In genomic region chr2:242057379-242058040, GRCh38 we compare ENCODE assay signal across 25 cellular contexts.
"Had no signal": no experiment of that assay in that cellular context is flagged by ENCODE, and none has a peak within 500 bp of the region (broad histone marks: within the 10 kb centered on the region; RNA-seq: fewer than 3 reads in every experiment).

No MANE protein-coding gene starts in this region.

- H3K9ac ChIP-seq: SK-N-SH had no signal

- H3K4me2 ChIP-seq: SK-N-SH had no signal

- H3K36me3 ChIP-seq: SJCRH30, WERI-Rb-1 had no signal

- H3K36me3 Mint-ChIP-seq: activated naive CD4-positive, alpha-beta T cell treated with anti-CD3 and anti-CD28 coated beads, Interleukin-2, amount 10 ng/mL, durations not matched to agents 7 days and 5 days; activated naive CD8-positive, alpha-beta T cell treated with anti-CD3 and anti-CD28 coated beads for 36 hours had no signal

- H3K4me1 Mint-ChIP-seq: activated CD4-positive, alpha-beta T cell treated with anti-CD3 and anti-CD28 coated beads for 36 hours; activated naive CD4-positive, alpha-beta T cell treated with anti-CD3 and anti-CD28 coated beads, Interleukin-2, amount 10 ng/mL, durations not matched to agents 7 days and 5 days; activated naive CD8-positive, alpha-beta T cell treated with anti-CD3 and anti-CD28 coated beads for 36 hours had no signal

- H3K4me3 ChIP-seq: SJCRH30 had no signal

- H3K9me3 Mint-ChIP-seq: activated CD8-positive, alpha-beta T cell treated with anti-CD3 and anti-CD28 coated beads for 36 hours; activated naive CD4-positive, alpha-beta T cell treated with anti-CD3 and anti-CD28 coated beads, Interleukin-2, amount 10 ng/mL, durations not matched to agents 7 days and 5 days; activated T-cell treated with anti-CD3 and anti-CD28 coated beads, Interleukin-2, amount 50 U/mL, for 72 hours; activated T-helper 2 cell treated with anti-CD3 and anti-CD28 coated beads, Interferon-gamma antibody, Interleukin-2, Interleukin-4, amounts not matched to agents 10 μg/mL and 5 μg/mL and 100 μg/mL, durations not matched to agents 14 hours and 24 hours and 36 hours had no signal

- H3K27ac Mint-ChIP-seq: activated CD4-positive, alpha-beta T cell treated with anti-CD3 and anti-CD28 coated beads for 36 hours; activated CD8-positive, alpha-beta T cell treated with anti-CD3 and anti-CD28 coated beads for 36 hours; activated naive CD4-positive, alpha-beta T cell treated with anti-CD3 and anti-CD28 coated beads, Interleukin-2, amount 10 ng/mL, durations not matched to agents 7 days and 5 days; activated naive CD8-positive, alpha-beta T cell treated with anti-CD3 and anti-CD28 coated beads for 36 hours; activated T-cell treated with anti-CD3 and anti-CD28 coated beads, Interleukin-2, amount 50 U/mL, for 72 hours; activated T-helper 2 cell treated with anti-CD3 and anti-CD28 coated beads, Interferon-gamma antibody, Interleukin-2, Interleukin-4, amounts not matched to agents 10 μg/mL and 5 μg/mL and 100 μg/mL, durations not matched to agents 14 hours and 24 hours and 36 hours had no signal

- H3K4me3 Mint-ChIP-seq: activated CD4-positive, alpha-beta T cell treated with anti-CD3 and anti-CD28 coated beads for 36 hours; activated CD8-positive, alpha-beta T cell treated with anti-CD3 and anti-CD28 coated beads for 36 hours; activated naive CD4-positive, alpha-beta T cell treated with anti-CD3 and anti-CD28 coated beads, Interleukin-2, amount 10 ng/mL, durations not matched to agents 7 days and 5 days; activated naive CD8-positive, alpha-beta T cell treated with anti-CD3 and anti-CD28 coated beads for 36 hours; activated T-cell treated with anti-CD3 and anti-CD28 coated beads, Interleukin-2, amount 50 U/mL, for 72 hours had no signal

- H3K27ac ChIP-seq: SJCRH30, WERI-Rb-1 had no signal

- DNase-seq: activated CD4-positive, alpha-beta T cell treated with anti-CD3 and anti-CD28 coated beads for 36 hours; activated CD4-positive, alpha-beta T cell treated with anti-CD3 and anti-CD28 coated beads, Interleukin-2, amount 50 U/mL, for 1 hour; activated CD8-positive, alpha-beta T cell treated with anti-CD3 and anti-CD28 coated beads for 36 hours; activated gamma-delta T cell treated with Interleukin-2 at 50 U/mL for 16 hours; activated naive CD4-positive, alpha-beta T cell treated with anti-CD3 and anti-CD28 coated beads, Interleukin-2, amount 10 ng/mL, durations not matched to agents 7 days and 5 days; activated naive CD8-positive, alpha-beta T cell treated with anti-CD3 and anti-CD28 coated beads for 36 hours; activated T-cell treated with anti-CD3 and anti-CD28 coated beads for 4 hours; activated T-cell treated with anti-CD3 and anti-CD28 coated beads, Interleukin-2, amount 50 U/mL, for 72 hours; cerebellar nuclear complex; KG1; NCI-H1092 treated with DMSO at 0.1 percent for 48 hours; NCI-H1417 treated with DMSO at 0.1 percent for 48 hours; NCI-H1694; NCI-H2029; NCI-H2107; NCI-H2171 treated with DMSO at 0.1 percent for 48 hours; NCI-H226; NK-92 treated with Interleukin-12 subunit alpha and Interleukin-12 subunit beta, amount 100 ng/mL, for 24 hours; OCI-M1; RPMI8226; SJCRH30; SK-N-SH; T-helper 1 cell; WERI-Rb-1 had no signal

- H3K4me1 ChIP-seq: SJCRH30 had no signal

- H3K9me3 ChIP-seq: SJCRH30, SK-N-SH had no signal
